In genomic region chr16:84566580-84567244, GRCh38 we compare ENCODE assay signal across 1 cellular context.
TF ChIP-seq lines count a peak whose summit lies in the region.

No MANE protein-coding gene starts in this region.

TF ChIP-seq in H1, 55 proteins besides CTCF, POLR2A, EP300 and RAD21:
- TF ChIP-seq E2F6 (IDR thresholded peaks at IDR 0.05): no peak
- no peak for TF ChIP-seq FOSL1 (IDR thresholded peaks at IDR 0.05; ENCODE audit: insufficient read depth, low read depth, low read length)
- no peak for TF ChIP-seq CHD2 (IDR thresholded peaks at IDR 0.05; ENCODE audit: low read length)
- no peak for TF ChIP-seq GABPA (IDR thresholded peaks at IDR 0.05; ENCODE audit: borderline replicate concordance, insufficient read depth, low read length)
- TF ChIP-seq TCF12 (IDR thresholded peaks at IDR 0.05; ENCODE audit: low read depth, low read length): no peak
- no peak for TF ChIP-seq HDAC6 (IDR thresholded peaks at IDR 0.05; ENCODE audit: low read depth, low read length)
- no peak for TF ChIP-seq SP1 (IDR thresholded peaks at IDR 0.05; ENCODE audit: low read depth, low read length)
